Comparison of ENCODE assay signal across 15 cellular contexts in the genomic region with DNA sequence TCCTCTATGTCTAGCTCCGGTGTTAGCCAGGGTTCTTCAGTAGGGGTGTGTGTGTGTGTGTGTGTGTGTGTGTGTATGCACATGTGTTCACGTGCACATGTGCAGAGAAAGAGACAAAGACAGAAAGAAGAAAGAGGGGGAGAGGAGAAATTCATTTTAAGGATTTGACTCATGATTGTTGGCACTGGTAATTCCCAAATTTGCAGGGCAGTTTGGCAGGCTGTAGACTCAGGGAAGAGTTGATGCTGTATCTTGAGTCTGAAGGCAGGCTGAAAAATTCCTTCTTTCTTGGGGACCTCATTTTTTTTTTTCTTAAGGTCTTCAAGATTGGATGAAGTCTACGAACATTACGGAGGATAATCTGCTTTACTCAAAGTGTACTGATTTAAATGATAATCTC.
DNase-seq lines count a peak whose midpoint lies in the region; ATAC-seq, FAIRE-seq and TF ChIP-seq lines count a peak whose summit lies in the region.
"Had no signal": no experiment of that assay in that cellular context is flagged by ENCODE, and none has a peak within 500 bp of the region (broad histone marks: within the 10 kb centered on the region; RNA-seq: fewer than 3 reads in every experiment).

No MANE protein-coding gene starts in this region.

- H2AK5ac ChIP-seq in mesenchymal stem cell (ENCODE audit: low read length, severe bottlenecking), result no peak overlapping the region
- peak overlapping the region; percentile 72 for H2AK5ac ChIP-seq in trophoblast cell (ENCODE audit: low read length)

- H3K27me3 ChIP-seq in MG63 (no peaks in the 10 kb centered on the region), mesenchymal stem cell (ENCODE audit: control insufficient read depth in 1 of 2, insufficient read depth in 1 of 2, low read length in 2 of 2) (no peaks in the 10 kb centered on the region), trophoblast cell (ENCODE audit: insufficient read depth, low read length) (no peaks in the 10 kb centered on the region), BE2C (no peaks in the 10 kb centered on the region)

- H3K27ac ChIP-seq in mesenchymal stem cell (ENCODE audit: low read length, poor library complexity, severe bottlenecking) (no peak overlapping the region), trophoblast cell (ENCODE audit: low read depth, low read length) (no peak overlapping the region)

- H2BK12ac ChIP-seq in mesenchymal stem cell (ENCODE audit: low read length in 2 of 2) (no peak overlapping the region), trophoblast cell (ENCODE audit: low read length) (peak overlapping the region; percentile 72)

- H3K4me1 ChIP-seq in mesenchymal stem cell (ENCODE audit: control insufficient read depth, insufficient read depth, low read depth, low read length), result no peaks in the 10 kb centered on the region
- peaks cover 12 to 22% of the 10 kb centered on the region in 2 experiments for H3K4me1 ChIP-seq in trophoblast cell (ENCODE audit: control insufficient read depth in 1 of 2, insufficient read depth in 2 of 2, low read length in 2 of 2)
- peaks cover 30% of the 10 kb centered on the region for H3K4me1 ChIP-seq in BE2C

- H3K14ac ChIP-seq in mesenchymal stem cell (ENCODE audit: low read length in 2 of 2) (no peak overlapping the region), trophoblast cell (ENCODE audit: low read length) (no peak overlapping the region)

- H3K23ac ChIP-seq in mesenchymal stem cell (ENCODE audit: low read length in 2 of 2), result no peak overlapping the region
- no peak overlapping the region for H3K23ac ChIP-seq in trophoblast cell (ENCODE audit: low read length)

- H3K79me1 ChIP-seq in mesenchymal stem cell (replicated peaks; ENCODE audit: low read length, poor library complexity, severe bottlenecking) (no peaks in the 10 kb centered on the region), trophoblast cell (ENCODE audit: low read length) (peaks cover 36% of the 10 kb centered on the region)

- H3K36me3 ChIP-seq in MG63 (peaks cover 2% of the 10 kb centered on the region; the same call in 1 of the 2 replicates), mesenchymal stem cell (ENCODE audit: control insufficient read depth in 1 of 2, insufficient read depth in 2 of 2, low read depth in 1 of 2, low read length in 2 of 2) (no peaks in the 10 kb centered on the region), trophoblast cell (ENCODE audit: control insufficient read depth in 1 of 2, insufficient read depth in 2 of 2, low read length in 2 of 2) (peaks cover 0 to 3% of the 10 kb centered on the region in 2 experiments), BE2C (no peaks in the 10 kb centered on the region)

- no peak for ATAC-seq in GM21390 (IDR thresholded peaks at IDR 0.05; ENCODE audit: unreplicated experiment)
- ATAC-seq: GM12878 had no signal

- H4K8ac ChIP-seq in mesenchymal stem cell (ENCODE audit: low read length), result no peak overlapping the region
- no peak overlapping the region for H4K8ac ChIP-seq in trophoblast cell (ENCODE audit: low read depth, low read length)

- H3K9me3 ChIP-seq in MG63 (peaks cover 11% of the 10 kb centered on the region), mesenchymal stem cell (ENCODE audit: control insufficient read depth, low read length) (no peaks in the 10 kb centered on the region), trophoblast cell (ENCODE audit: insufficient read depth, low read depth, low read length) (peaks cover 3% of the 10 kb centered on the region), BE2C (no peaks in the 10 kb centered on the region)

- H3K4me2 ChIP-seq in mesenchymal stem cell (ENCODE audit: low read length, poor library complexity, severe bottlenecking) (no peak overlapping the region), trophoblast cell (ENCODE audit: low read length) (no peak overlapping the region)

- H2AFZ ChIP-seq in mesenchymal stem cell (ENCODE audit: low read depth, low read length) (no peak overlapping the region), trophoblast cell (ENCODE audit: insufficient read depth, low read length, poor library complexity) (no peak overlapping the region)

- H4K91ac ChIP-seq in mesenchymal stem cell (ENCODE audit: low read length) (no peak overlapping the region), trophoblast cell (ENCODE audit: low read depth, low read length) (peak overlapping the region; percentile 83)

- H3K18ac ChIP-seq in mesenchymal stem cell (ENCODE audit: low read depth in 1 of 2, low read length in 2 of 2) (no peak overlapping the region), trophoblast cell (ENCODE audit: low read length) (no peak overlapping the region)

- H3K9ac ChIP-seq in mesenchymal stem cell (ENCODE audit: low read length), result peak overlapping the region; percentile 44
- no peak overlapping the region for H3K9ac ChIP-seq in trophoblast cell (ENCODE audit: low read length)

- DNase-seq in AG10803 (ENCODE audit: low read depth) (peak; percentile 10), MG63 (peak; percentile 66), mesenchymal stem cell (no peak), trophoblast cell (no peak), GM12892 (ENCODE audit: insufficient read length) (no peak), BE2C (no peak)
- DNase-seq: 8988T; C1 segment of cervical spinal cord; CD4-positive, alpha-beta T cell; DMS79; HCEC 1CT; IMR-90; KBM-7 had no signal

- H2BK120ac ChIP-seq in mesenchymal stem cell (ENCODE audit: low read depth, low read length) (no peak overlapping the region), trophoblast cell (ENCODE audit: insufficient read depth, low read length, poor library complexity) (peak overlapping the region; percentile 5)

- 97% methylated on average over 3 of the region's 4 CpGs for WGBS in mesenchymal stem cell
- WGBS in trophoblast cell (ENCODE audit: extremely low coverage, insufficient coverage, insufficient read length), result no CpG with 5 or more reads among the region's 4 CpGs

- H3K4ac ChIP-seq in mesenchymal stem cell (ENCODE audit: low read depth in 1 of 2, low read length in 2 of 2) (no peak overlapping the region), trophoblast cell (ENCODE audit: low read depth, low read length) (no peak overlapping the region)

- H2BK5ac ChIP-seq in mesenchymal stem cell (ENCODE audit: low read depth, low read length, poor library complexity, severe bottlenecking), result no peak overlapping the region
- peak overlapping the region; percentile 21 for H2BK5ac ChIP-seq in trophoblast cell (ENCODE audit: low read depth, low read length, poor library complexity)

- TF ChIP-seq CTCF in AG10803 (conservative IDR thresholded peaks at IDR 0.05; ENCODE audit: low read length) (no peak), BE2C (IDR thresholded peaks at IDR 0.05; ENCODE audit: low read depth, low read length) (no peak)

- no peak overlapping the region for H2BK15ac ChIP-seq in mesenchymal stem cell (ENCODE audit: low read depth, poor library complexity, severe bottlenecking)

- H4K12ac ChIP-seq in trophoblast cell (ENCODE audit: low read depth, low read length), result no peak overlapping the region

- TF ChIP-seq POLR2A in GM12892 (IDR thresholded peaks at IDR 0.05; ENCODE audit: low read depth, low read length), result no peak

- FAIRE-seq in GM12892 (lab: Jason Lieb, UNC), result no peak
- FAIRE-seq: GM12878 had no signal

- H3K79me2 ChIP-seq in trophoblast cell (ENCODE audit: control insufficient read depth, insufficient read depth, low read length, poor library complexity), result no peaks in the 10 kb centered on the region

- H3K4me3 ChIP-seq in AG10803 (ENCODE audit: low read length) (no peak overlapping the region), MG63 (no peak overlapping the region), mesenchymal stem cell (ENCODE audit: insufficient read depth in 1 of 2, low read depth in 1 of 2, low read length in 2 of 2) (no peak overlapping the region), trophoblast cell (ENCODE audit: low read depth, low read length) (no peak overlapping the region), BE2C (ENCODE audit: low read depth, low read length) (no peak overlapping the region)
- H3K4me3 ChIP-seq: GM12878 had no signal

Comparison
In these comparisons a context has a peak if more than half of its experiments do, and no peak if none do; other contexts are left out.
1. DNase-seq: peak in AG10803 (single experiment) and MG63 (single experiment); none in mesenchymal stem cell (single experiment), trophoblast cell (0 of 2), GM12892 (single experiment) and BE2C (single experiment).